Comparison of ENCODE assay signal across 10 cellular contexts in genomic region chr20:17806739-17807441, GRCh38.
DNase-seq lines count a peak whose midpoint lies in the region; ATAC-seq and TF ChIP-seq lines count a peak whose summit lies in the region.
"Had no signal": no experiment of that assay in that cellular context is flagged by ENCODE, and none has a peak within 500 bp of the region (broad histone marks: within the 10 kb centered on the region; RNA-seq: fewer than 3 reads in every experiment).

No MANE protein-coding gene starts in this region.

- H3K27ac ChIP-seq in brain microvascular endothelial cell = peak overlapping the region; percentile 17

- no peaks in the 10 kb centered on the region for H3K4me1 Mint-ChIP-seq in activated naive CD4-positive, alpha-beta T cell treated with anti-CD3 and anti-CD28 coated beads for 36 hours (ENCODE audit: low read depth)
- H3K4me1 Mint-ChIP-seq in stimulated activated naive CD8-positive, alpha-beta T cell treated with anti-CD3 and anti-CD28 coated beads, Interleukin-15, amount 100 ng/mL, for 72 hours = no peaks in the 10 kb centered on the region

- intact Hi-C loops in sciatic nerve (cut with DNase I) = no loop called here
- intact Hi-C loops in activated naive CD4-positive, alpha-beta T cell treated with anti-CD3 and anti-CD28 coated beads for 36 hours (cut with micrococcal nuclease) = loop anchor here (10.0 kb wide), 1 partner anchor 82 kb away; no protein-coding TSS in a partner anchor

- CTCF ChIA-PET in activated naive CD4-positive, alpha-beta T cell treated with anti-CD3 and anti-CD28 coated beads for 36 hours (lab: Charles Lee) = no interaction called here

- no peaks in the 10 kb centered on the region for H3K9me3 Mint-ChIP-seq in activated naive CD4-positive, alpha-beta T cell treated with anti-CD3 and anti-CD28 coated beads for 36 hours
- no peaks in the 10 kb centered on the region for H3K9me3 Mint-ChIP-seq in stimulated activated naive CD8-positive, alpha-beta T cell treated with anti-CD3 and anti-CD28 coated beads, Interleukin-15, amount 100 ng/mL, for 72 hours

- TF ChIP-seq CTCF in brain microvascular endothelial cell (IDR thresholded peaks at IDR 0.05; ENCODE audit: low read depth, low read length, missing control alignments) = no peak

- DNase-seq in ELF-1 (ENCODE audit: low read depth, low spot score) (peak; percentile 73), brain microvascular endothelial cell (peak; percentile 58), iPS-NIHi11 (ENCODE audit: low spot score) (peak; percentile 37), sciatic nerve (ENCODE audit: low spot score) (peak; percentile 86)
- DNase-seq in activated naive CD4-positive, alpha-beta T cell treated with anti-CD3 and anti-CD28 coated beads for 36 hours = no peak
- DNase-seq in stimulated activated naive CD8-positive, alpha-beta T cell treated with anti-CD3 and anti-CD28 coated beads, Interleukin-15, amount 100 ng/mL, for 72 hours = no peak
- DNase-seq: retina had no signal

- H3K4me3 Mint-ChIP-seq in activated naive CD4-positive, alpha-beta T cell treated with anti-CD3 and anti-CD28 coated beads for 36 hours = no peak overlapping the region
- H3K4me3 Mint-ChIP-seq in stimulated activated naive CD8-positive, alpha-beta T cell treated with anti-CD3 and anti-CD28 coated beads, Interleukin-15, amount 100 ng/mL, for 72 hours = no peak overlapping the region

- in situ Hi-C loops in brain microvascular endothelial cell (cut with HindIII; ENCODE audit: low pct_ligation_motif_present, low sequenced_read_pairs) = no loop called here

- H3K36me3 Mint-ChIP-seq in activated naive CD4-positive, alpha-beta T cell treated with anti-CD3 and anti-CD28 coated beads for 36 hours (ENCODE audit: low read depth) = no peaks in the 10 kb centered on the region

- peak; percentile 87 for ATAC-seq in sciatic nerve
- no peak for ATAC-seq in GM19463 (IDR thresholded peaks at IDR 0.05; ENCODE audit: unreplicated experiment)
- ATAC-seq in stimulated activated naive CD8-positive, alpha-beta T cell treated with anti-CD3 and anti-CD28 coated beads, Interleukin-15, amount 100 ng/mL, for 72 hours = no peak
- no peak for ATAC-seq in GM21528 (IDR thresholded peaks at IDR 0.05; ENCODE audit: low FRiP score, unreplicated experiment)

- no peaks in the 10 kb centered on the region for H3K27me3 ChIP-seq in brain microvascular endothelial cell (replicated peaks)

- no peak overlapping the region for H3K27ac Mint-ChIP-seq in activated naive CD4-positive, alpha-beta T cell treated with anti-CD3 and anti-CD28 coated beads for 36 hours
- H3K27ac Mint-ChIP-seq in stimulated activated naive CD8-positive, alpha-beta T cell treated with anti-CD3 and anti-CD28 coated beads, Interleukin-15, amount 100 ng/mL, for 72 hours = no peak overlapping the region

- no peak overlapping the region for H3K4me3 ChIP-seq in brain microvascular endothelial cell (ENCODE audit: low read depth, low read length)
- H3K4me3 ChIP-seq: HAP-1 had no signal

- H3K36me3 ChIP-seq in brain microvascular endothelial cell (replicated peaks) = no peaks in the 10 kb centered on the region
- H3K36me3 ChIP-seq: HAP-1 had no signal

- no peaks in the 10 kb centered on the region for H3K27me3 Mint-ChIP-seq in activated naive CD4-positive, alpha-beta T cell treated with anti-CD3 and anti-CD28 coated beads for 36 hours (ENCODE audit: low read depth)
- H3K27me3 Mint-ChIP-seq in stimulated activated naive CD8-positive, alpha-beta T cell treated with anti-CD3 and anti-CD28 coated beads, Interleukin-15, amount 100 ng/mL, for 72 hours = peaks cover 10% of the 10 kb centered on the region

Comparison
In these comparisons a context has a peak if more than half of its experiments do, and no peak if none do; other contexts are left out.
1. DNase-seq: peak in ELF-1 (single experiment), brain microvascular endothelial cell (single experiment), iPS-NIHi11 (single experiment) and sciatic nerve (single experiment); none in activated naive CD4-positive, alpha-beta T cell treated with anti-CD3 and anti-CD28 coated beads for 36 hours (single experiment) and stimulated activated naive CD8-positive, alpha-beta T cell treated with anti-CD3 and anti-CD28 coated beads, Interleukin-15, amount 100 ng/mL, for 72 hours (0 of 2).